ENCODE assay signal across 16 cellular contexts in the genomic region with DNA sequence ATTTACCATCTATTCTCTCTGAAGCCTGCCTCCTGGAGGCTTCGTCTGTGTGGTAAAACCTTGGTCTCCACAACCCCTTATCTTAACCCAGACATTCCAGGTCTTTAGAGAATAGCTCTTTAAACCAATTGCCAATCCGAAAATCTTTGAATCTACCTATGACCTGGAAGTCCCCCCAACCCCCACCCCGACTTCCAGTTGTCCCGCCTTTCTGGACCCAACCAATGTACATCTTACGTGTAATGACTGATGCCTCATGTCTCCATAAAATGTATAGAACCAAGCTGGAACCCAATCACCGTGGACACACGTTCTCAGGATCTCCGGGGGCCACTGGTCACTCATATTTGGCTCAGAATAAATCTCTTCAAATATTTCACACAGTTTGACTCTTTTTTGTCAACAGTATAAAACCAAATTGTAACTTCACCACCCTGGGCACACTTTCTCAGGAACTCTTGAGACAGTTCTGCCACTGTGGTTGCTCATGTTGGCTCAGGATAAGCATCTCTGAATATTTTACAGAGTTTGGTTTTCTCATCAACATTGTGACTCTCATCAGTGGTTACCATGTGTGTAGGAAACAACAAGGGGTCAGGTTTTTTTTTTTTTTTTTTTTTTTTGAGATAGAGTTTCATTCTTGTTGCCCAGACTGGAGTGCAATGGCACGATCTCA. TPM values are rescaled to one million over a fixed set of nuclear protein-coding genes. Genes with fewer than 3 reads are reported as not detected.
DNase-seq lines count a peak whose midpoint lies in the region; ATAC-seq, FAIRE-seq and TF ChIP-seq lines count a peak whose summit lies in the region.
"Had no signal": no experiment of that assay in that cellular context is flagged by ENCODE, and none has a peak within 500 bp of the region (broad histone marks: within the 10 kb centered on the region; RNA-seq: fewer than 3 reads in every experiment).

No MANE protein-coding gene starts in this region.

- H4K12ac ChIP-seq in trophoblast cell (ENCODE audit: low read depth, low read length), result no peak overlapping the region

- H3K27ac ChIP-seq in BLaER1 (0 out of 2 replicates have a peak overlapping the region, but pooled peaks have one; percentile 77), astrocyte (ENCODE audit: low read depth, low read length) (no peak overlapping the region), trophoblast cell (ENCODE audit: low read depth, low read length) (no peak overlapping the region), foreskin keratinocyte (no peak overlapping the region)
- H3K27ac ChIP-seq: GM23248, HL-60 had no signal

- H3K27ac Mint-ChIP-seq in astrocyte (ENCODE audit: unreplicated experiment), result peak overlapping the region; percentile 42
- H3K27ac Mint-ChIP-seq: CD4-positive, CD25-positive, alpha-beta regulatory T cell had no signal

- no peak overlapping the region for H3K4ac ChIP-seq in trophoblast cell (ENCODE audit: low read depth, low read length)

- H3K4me3 Mint-ChIP-seq in astrocyte (ENCODE audit: unreplicated experiment), result no peak overlapping the region
- H3K4me3 Mint-ChIP-seq: CD4-positive, CD25-positive, alpha-beta regulatory T cell had no signal

- DNase-seq in astrocyte (ENCODE audit: low read depth), result no peak
- DNase-seq in islet precursor cell, result peak; percentile 72
- DNase-seq in trophoblast cell, result no peak
- DNase-seq in EL, result no peak
- no peak for DNase-seq in T-helper 1 cell
- DNase-seq in middle frontal gyrus (ENCODE audit: extremely low spot score, low spot score), result no peak
- no peak for DNase-seq in foreskin keratinocyte
- DNase-seq: BE2C; CD4-positive, CD25-positive, alpha-beta regulatory T cell; DMS53; GM23248 had no signal

- no peak overlapping the region for H3K4me2 ChIP-seq in BLaER1
- no peak overlapping the region for H3K4me2 ChIP-seq in astrocyte (ENCODE audit: low read length)
- no peak overlapping the region for H3K4me2 ChIP-seq in trophoblast cell (ENCODE audit: low read length)

- peaks cover 97% of the 10 kb centered on the region for H3K4me1 ChIP-seq in BLaER1
- H3K4me1 ChIP-seq in astrocyte (ENCODE audit: insufficient read depth, low read length), result peaks cover 14% of the 10 kb centered on the region
- peaks cover 15 to 24% of the 10 kb centered on the region in 2 experiments for H3K4me1 ChIP-seq in trophoblast cell (ENCODE audit: control insufficient read depth in 1 of 2, insufficient read depth in 2 of 2, low read length in 2 of 2)
- peaks cover 16% of the 10 kb centered on the region for H3K4me1 ChIP-seq in foreskin keratinocyte

- H4K8ac ChIP-seq in trophoblast cell (ENCODE audit: low read depth, low read length), result no peak overlapping the region

- no peak overlapping the region for H2AFZ ChIP-seq in astrocyte (ENCODE audit: low read depth, low read length)
- no peak overlapping the region for H2AFZ ChIP-seq in trophoblast cell (ENCODE audit: insufficient read depth, low read length, poor library complexity)
- H2AFZ ChIP-seq: GM23248 had no signal

- H3K79me2 ChIP-seq in astrocyte (ENCODE audit: insufficient read depth, low read length) (no peaks in the 10 kb centered on the region), trophoblast cell (ENCODE audit: control insufficient read depth, insufficient read depth, low read length, poor library complexity) (no peaks in the 10 kb centered on the region)

- no peak overlapping the region for H2BK120ac ChIP-seq in trophoblast cell (ENCODE audit: insufficient read depth, low read length, poor library complexity)

- TF ChIP-seq CTCF in astrocyte (IDR thresholded peaks at IDR 0.05; ENCODE audit: insufficient read depth, low read depth, low read length) (no peak), foreskin keratinocyte (conservative IDR thresholded peaks at IDR 0.05) (no peak)

- H3K14ac ChIP-seq in trophoblast cell (ENCODE audit: low read length), result no peak overlapping the region

- no peak overlapping the region for H2BK5ac ChIP-seq in trophoblast cell (ENCODE audit: low read depth, low read length, poor library complexity)

- H3K4me3 ChIP-seq in BLaER1 (no peak overlapping the region), astrocyte (ENCODE audit: insufficient read depth, low read depth, low read length) (no peak overlapping the region), trophoblast cell (ENCODE audit: low read depth, low read length) (no peak overlapping the region)
- H3K4me3 ChIP-seq: GM23248 had no signal

- H4K20me1 ChIP-seq in BLaER1 (no peaks in the 10 kb centered on the region), astrocyte (ENCODE audit: insufficient read depth, low read length) (no peaks in the 10 kb centered on the region)

- H3K9me3 Mint-ChIP-seq in astrocyte (ENCODE audit: unreplicated experiment), result peaks cover 2% of the 10 kb centered on the region

- H2BK12ac ChIP-seq in trophoblast cell (ENCODE audit: low read length), result peak overlapping the region; percentile 74

- peaks cover 2% of the 10 kb centered on the region for H3K36me3 Mint-ChIP-seq in astrocyte (ENCODE audit: low read depth, unreplicated experiment)
- H3K36me3 Mint-ChIP-seq: CD4-positive, CD25-positive, alpha-beta regulatory T cell had no signal

- H3K27me3 Mint-ChIP-seq in astrocyte (ENCODE audit: low read depth, unreplicated experiment), result no peaks in the 10 kb centered on the region

- H3K36me3 ChIP-seq in BLaER1, result no peaks in the 10 kb centered on the region
- H3K36me3 ChIP-seq in astrocyte (ENCODE audit: insufficient read depth, low read length), result no peaks in the 10 kb centered on the region
- no peaks in the 10 kb centered on the region for H3K36me3 ChIP-seq in trophoblast cell (ENCODE audit: control insufficient read depth in 1 of 2, insufficient read depth in 2 of 2, low read length in 2 of 2)
- H3K36me3 ChIP-seq: BE2C had no signal

- H3K4me1 Mint-ChIP-seq in astrocyte (ENCODE audit: low read depth, unreplicated experiment), result peaks cover 47% of the 10 kb centered on the region

- peaks cover 12% of the 10 kb centered on the region for H3K79me1 ChIP-seq in trophoblast cell (ENCODE audit: low read length)

- H3K27me3 ChIP-seq in BLaER1 (no peaks in the 10 kb centered on the region), astrocyte (ENCODE audit: insufficient read depth, low read length) (no peaks in the 10 kb centered on the region), trophoblast cell (ENCODE audit: insufficient read depth, low read length) (no peaks in the 10 kb centered on the region), foreskin keratinocyte (no peaks in the 10 kb centered on the region)
- H3K27me3 ChIP-seq: BE2C had no signal

- H2AK5ac ChIP-seq in trophoblast cell (ENCODE audit: low read length), result no peak overlapping the region

- H3K9ac ChIP-seq in BLaER1 (no peak overlapping the region), astrocyte (ENCODE audit: low read length) (no peak overlapping the region), trophoblast cell (ENCODE audit: low read length) (no peak overlapping the region)
- H3K9ac ChIP-seq: GM23248 had no signal

- no peaks in the 10 kb centered on the region for H3K9me3 ChIP-seq in BLaER1
- no peaks in the 10 kb centered on the region for H3K9me3 ChIP-seq in astrocyte (ENCODE audit: insufficient read depth, low read depth, low read length)
- H3K9me3 ChIP-seq in trophoblast cell (ENCODE audit: insufficient read depth, low read depth, low read length), result no peaks in the 10 kb centered on the region
- H3K9me3 ChIP-seq: BE2C had no signal

- no CpG with 5 or more reads among the region's 9 CpGs for WGBS in trophoblast cell (ENCODE audit: extremely low coverage, insufficient coverage, insufficient read length)

- H4K91ac ChIP-seq in trophoblast cell (ENCODE audit: low read depth, low read length), result peak overlapping the region; percentile 33

- ATAC-seq in foreskin keratinocyte, result no peak
- ATAC-seq: HCT116 had no signal

- no peak overlapping the region for H3K18ac ChIP-seq in trophoblast cell (ENCODE audit: low read length)

- FAIRE-seq in astrocyte (lab: Jason Lieb, UNC), result no peak
- FAIRE-seq: GM18507, H54 had no signal

- no peak overlapping the region for H3K23ac ChIP-seq in trophoblast cell (ENCODE audit: low read length)

RNA-seq across cellular contexts. Expression of gene DNAH17, which starts 18.1 kb away (rescaled TPM):
- 0.12 and 0.14 TPM in 2 replicates for total RNA-seq in astrocyte
- polyA plus RNA-seq in trophoblast cell (2013), result 0.31 and 0.32 TPM in 2 replicates
- total RNA-seq in foreskin keratinocyte, result 0.07 and 0.10 TPM in 2 replicates
- polyA plus RNA-seq in foreskin keratinocyte, result 0.04 and 0.06 TPM in 2 replicates
- total RNA-seq: GM23248 had no signal
